16 cellular contexts compared by ENCODE assay signal in the genomic region with DNA sequence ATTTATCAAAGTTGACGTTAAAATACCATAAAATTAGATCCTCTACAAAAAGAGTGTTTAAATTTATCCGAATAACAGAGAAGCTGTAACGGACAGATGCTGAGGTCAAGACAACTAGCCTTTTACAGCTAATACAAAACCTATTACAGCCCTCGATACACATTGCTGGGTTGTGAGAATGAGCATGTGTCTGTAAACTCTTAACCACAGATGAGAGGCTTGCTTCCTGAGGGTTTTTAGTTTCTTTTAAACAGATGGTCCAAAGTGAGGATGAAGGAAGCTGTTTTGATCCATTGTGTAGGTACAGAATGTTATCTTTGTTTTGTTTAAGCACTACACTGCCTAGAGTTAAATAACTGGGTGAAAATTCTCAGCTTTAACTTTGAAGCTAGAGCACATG.
DNase-seq lines count a peak whose midpoint lies in the region; ATAC-seq and TF ChIP-seq lines count a peak whose summit lies in the region.
"Had no signal": no experiment of that assay in that cellular context is flagged by ENCODE, and none has a peak within 500 bp of the region (broad histone marks: within the 10 kb centered on the region; RNA-seq: fewer than 3 reads in every experiment).

No MANE protein-coding gene starts in this region.

- ATAC-seq in GM21723 (IDR thresholded peaks at IDR 0.05; ENCODE audit: unreplicated experiment), result no peak

- 100% methylated on average over 1 to 4 of the region's 4 CpGs for WGBS in endodermal cell (ENCODE audit: insufficient coverage in 1 of 2, insufficient read length in 1 of 2), 2 experiments

- peak overlapping the region; percentile 1 to 61 (median 51); a peak in 20 of 22 replicates for H3K4me2 ChIP-seq in BLaER1 treated with 17β-estradiol and CSF1 and Interleukin-3, amounts not matched to agents 10 nM and 100 nM

- no peaks in the 10 kb centered on the region for H4K20me1 ChIP-seq in BLaER1 treated with 17β-estradiol and CSF1 and Interleukin-3, amounts not matched to agents 10 nM and 100 nM

- H3K4me3 Mint-ChIP-seq in endodermal cell (no peak overlapping the region), type B pancreatic cell (no peak overlapping the region)
- H3K4me3 Mint-ChIP-seq: memory B cell had no signal

- H3K27ac ChIP-seq in BLaER1 treated with 17β-estradiol and CSF1 and Interleukin-3, amounts not matched to agents 10 nM and 100 nM, result 0 out of 22 replicates have a peak overlapping the region, but pooled peaks of 1 of the 11 experiments have one; percentile 8
- peak overlapping the region; percentile 16 for H3K27ac ChIP-seq in endodermal cell (ENCODE audit: low read depth, low read length)
- H3K27ac ChIP-seq: esophagus muscularis mucosa, ovary, thoracic aorta had no signal

- no peak overlapping the region for H3K27ac Mint-ChIP-seq in endodermal cell
- no peak overlapping the region for H3K27ac Mint-ChIP-seq in type B pancreatic cell
- H3K27ac Mint-ChIP-seq: memory B cell had no signal

- no peak overlapping the region for H3K9ac ChIP-seq in BLaER1 treated with 17β-estradiol and CSF1 and Interleukin-3, amounts not matched to agents 10 nM and 100 nM
- no peak overlapping the region for H3K9ac ChIP-seq in endodermal cell (ENCODE audit: extremely low read depth, low read length, poor library complexity, severe bottlenecking)

- no peaks in the 10 kb centered on the region for H3K27me3 Mint-ChIP-seq in endodermal cell (ENCODE audit: insufficient read depth)
- H3K27me3 Mint-ChIP-seq in type B pancreatic cell, result peaks cover 13% of the 10 kb centered on the region
- H3K27me3 Mint-ChIP-seq: memory B cell had no signal

- peaks cover 15 to 36% (median 30%) of the 10 kb centered on the region in 10 experiments for H3K4me1 ChIP-seq in BLaER1 treated with 17β-estradiol and CSF1 and Interleukin-3, amounts not matched to agents 10 nM and 100 nM
- H3K4me1 ChIP-seq in endodermal cell (ENCODE audit: control insufficient read depth, insufficient read depth, low read length), result peaks cover 18% of the 10 kb centered on the region

- no peaks in the 10 kb centered on the region for H3K36me3 Mint-ChIP-seq in endodermal cell (ENCODE audit: low read depth)
- no peaks in the 10 kb centered on the region for H3K36me3 Mint-ChIP-seq in type B pancreatic cell
- H3K36me3 Mint-ChIP-seq: memory B cell had no signal

- H3K4me1 Mint-ChIP-seq in endodermal cell (peaks cover 58% of the 10 kb centered on the region), type B pancreatic cell (ENCODE audit: unreplicated experiment) (peaks cover 33% of the 10 kb centered on the region)
- H3K4me1 Mint-ChIP-seq: memory B cell had no signal

- no peak overlapping the region for H3K4me3 ChIP-seq in BLaER1 treated with 17β-estradiol and CSF1 and Interleukin-3, amounts not matched to agents 10 nM and 100 nM
- no peak overlapping the region for H3K4me3 ChIP-seq in endodermal cell (ENCODE audit: low read length)
- H3K4me3 ChIP-seq: esophagus muscularis mucosa, ovary, thoracic aorta had no signal

- H3K27me3 ChIP-seq in BLaER1 treated with 17β-estradiol and CSF1 and Interleukin-3, amounts not matched to agents 10 nM and 100 nM, result no peaks in the 10 kb centered on the region
- no peaks in the 10 kb centered on the region for H3K27me3 ChIP-seq in endodermal cell (ENCODE audit: control insufficient read depth, insufficient read depth, low read length, poor library complexity, severe bottlenecking)
- H3K27me3 ChIP-seq: esophagus muscularis mucosa, ovary had no signal

- peak; percentile 7 for DNase-seq in H4 (ENCODE audit: low spot score)
- peak; percentile 29 for DNase-seq in NCI-H2227 treated with DMSO at 0.1 percent for 48 hours (lab: John Stamatoyannopoulos, UW)
- no peak for DNase-seq in endodermal cell
- no peak for DNase-seq in type B pancreatic cell (ENCODE audit: extremely low spot score, unreplicated experiment)
- DNase-seq in NCI-H1105 (lab: John Stamatoyannopoulos, UW), result no peak
- no peak for DNase-seq in LoVo (ENCODE audit: low spot score)
- DNase-seq: ACHN; activated CD8-positive, alpha-beta memory T cell treated with anti-CD3 and anti-CD28 coated beads, Interleukin-2, amount 50 U/mL, for 48 hours; KG1; NCI-H187 treated with DMSO at 0.1 percent for 48 hours; ovary had no signal

- H3K36me3 ChIP-seq in BLaER1 treated with 17β-estradiol and CSF1 and Interleukin-3, amounts not matched to agents 10 nM and 100 nM, result no peaks in the 10 kb centered on the region
- H3K36me3 ChIP-seq in endodermal cell (ENCODE audit: control insufficient read depth, insufficient read depth, low read length), result no peaks in the 10 kb centered on the region
- H3K36me3 ChIP-seq: esophagus muscularis mucosa, ovary, thoracic aorta had no signal

- no peaks in the 10 kb centered on the region for H3K9me3 Mint-ChIP-seq in endodermal cell
- H3K9me3 Mint-ChIP-seq in type B pancreatic cell, result no peaks in the 10 kb centered on the region
- H3K9me3 Mint-ChIP-seq: memory B cell had no signal

- no peaks in the 10 kb centered on the region for H3K9me3 ChIP-seq in BLaER1 treated with 17β-estradiol and CSF1 and Interleukin-3, amounts not matched to agents 10 nM and 100 nM (replicated peaks in 1 of 11)
- peaks cover 5% of the 10 kb centered on the region for H3K9me3 ChIP-seq in endodermal cell (ENCODE audit: control insufficient read depth, low read length)
- H3K9me3 ChIP-seq: esophagus muscularis mucosa, ovary, thoracic aorta had no signal

- TF ChIP-seq CTCF in endodermal cell (conservative IDR thresholded peaks at IDR 0.05), result no peak
- no peak for TF ChIP-seq CTCF in type B pancreatic cell (conservative IDR thresholded peaks at IDR 0.05)

Comparison
In these comparisons a context has a peak if more than half of its experiments do, and no peak if none do; other contexts are left out.
1. DNase-seq: peak in H4 (single experiment) and NCI-H2227 treated with DMSO at 0.1 percent for 48 hours (single experiment); none in endodermal cell (single experiment), type B pancreatic cell (single experiment), NCI-H1105 (single experiment) and LoVo (single experiment).